Comparison of ENCODE assay signal across 13 cellular contexts in the genomic region with DNA sequence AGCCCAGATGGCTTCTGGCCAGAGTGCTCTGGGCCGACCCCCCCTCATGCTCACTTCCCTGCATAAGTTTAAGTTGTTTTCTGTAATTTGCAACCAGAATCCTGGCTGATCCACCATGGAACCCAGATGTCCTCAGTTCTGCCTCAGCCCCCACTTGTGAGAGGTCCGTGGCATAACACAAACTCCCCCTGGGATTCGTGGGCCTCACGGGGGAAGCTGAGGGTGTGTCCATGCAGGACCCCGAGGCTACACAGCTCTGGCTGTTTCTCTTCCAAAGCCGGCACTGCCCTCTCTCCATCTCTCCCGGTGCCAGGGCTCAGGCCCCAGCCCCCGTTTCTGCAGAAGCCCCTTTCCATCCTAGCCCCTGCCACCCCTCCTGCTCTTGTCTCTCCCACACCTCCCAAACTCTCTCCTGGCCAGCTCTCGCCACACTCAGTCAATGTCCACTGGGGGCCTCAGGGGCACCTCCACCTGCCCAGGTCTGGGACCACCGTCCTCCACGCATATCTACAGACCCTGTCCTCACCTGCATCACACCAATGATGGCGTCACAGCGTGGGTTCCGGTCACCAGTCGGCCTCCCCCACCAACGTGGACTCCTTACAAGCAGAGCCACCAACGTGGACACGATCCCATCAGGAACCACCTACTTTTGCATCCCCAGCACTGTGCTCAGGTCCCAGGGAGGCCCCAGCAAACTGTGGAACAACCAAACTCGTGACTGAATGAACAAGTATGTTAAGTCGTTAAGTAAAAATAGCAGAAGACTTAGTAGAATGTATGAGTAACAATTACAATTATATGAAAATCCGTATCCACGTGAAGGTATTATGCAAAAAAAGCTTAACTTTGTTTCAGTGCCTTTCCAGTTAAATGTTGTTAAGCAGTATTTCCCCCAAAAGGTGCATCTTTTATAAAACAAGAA. TPM values are rescaled to one million over a fixed set of nuclear protein-coding genes. Genes with fewer than 3 reads are reported as not detected.
A peak's percentile ranks its signal among the peaks of the same experiment; 100 is the strongest.
DNase-seq lines count a peak whose midpoint lies in the region; ATAC-seq and TF ChIP-seq lines count a peak whose summit lies in the region.
"Had no signal": no experiment of that assay in that cellular context is flagged by ENCODE, and none has a peak within 500 bp of the region (broad histone marks: within the 10 kb centered on the region; RNA-seq: fewer than 3 reads in every experiment).

No MANE protein-coding gene starts in this region.

- H3K36me3 ChIP-seq in GM23248 (ENCODE audit: low read depth) (no peaks in the 10 kb centered on the region), mucosa of rectum (ENCODE audit: control insufficient read depth in 2 of 2, insufficient read depth in 2 of 2, low read length in 2 of 2) (no peaks in the 10 kb centered on the region), tibial artery (no peaks in the 10 kb centered on the region)

- CTCF ChIA-PET in activated CD8-positive, alpha-beta T cell treated with anti-CD3 and anti-CD28 coated beads for 36 hours (lab: Charles Lee) = no interaction called here

- H2AFZ ChIP-seq in GM23248 = no peak overlapping the region

- no peaks in the 10 kb centered on the region for H3K9me2 ChIP-seq in GM23248 (ENCODE audit: insufficient read depth)

- no peak for TF ChIP-seq CTCF in epithelial cell of proximal tubule (conservative IDR thresholded peaks at IDR 0.05; ENCODE audit: low read depth, low read length)
- TF ChIP-seq CTCF in tibial artery (IDR thresholded peaks at IDR 0.05) = no peak
- TF ChIP-seq CTCF in activated CD8-positive, alpha-beta T cell treated with anti-CD3 and anti-CD28 coated beads for 36 hours (IDR thresholded peaks at IDR 0.05) = no peak

- H3K4me1 ChIP-seq in GM23248 (ENCODE audit: insufficient read depth) = peaks cover 17% of the 10 kb centered on the region
- H3K4me1 ChIP-seq in mucosa of rectum (ENCODE audit: control insufficient read depth in 2 of 2, insufficient read depth in 2 of 2, low read length in 2 of 2) = peaks cover 13 to 28% of the 10 kb centered on the region in 2 donors
- peaks cover 0 to 43% (median 18%) of the 10 kb centered on the region in 4 donors for H3K4me1 ChIP-seq in tibial artery

- no peak overlapping the region for H3K9ac ChIP-seq in GM23248
- H3K9ac ChIP-seq in mucosa of rectum (ENCODE audit: low read depth in 1 of 2, low read length in 2 of 2) = peak overlapping the region; percentile 78 to 81

- H3K27ac Mint-ChIP-seq in activated CD8-positive, alpha-beta T cell treated with anti-CD3 and anti-CD28 coated beads for 36 hours = no peak overlapping the region
- H3K27ac Mint-ChIP-seq: activated naive CD8-positive, alpha-beta T cell treated with anti-CD3 and anti-CD28 coated beads for 36 hours; effector memory CD8-positive, alpha-beta T cell had no signal

- no peaks in the 10 kb centered on the region for H3K4me1 Mint-ChIP-seq in activated CD8-positive, alpha-beta T cell treated with anti-CD3 and anti-CD28 coated beads for 36 hours (ENCODE audit: low read depth)
- H3K4me1 Mint-ChIP-seq: activated naive CD8-positive, alpha-beta T cell treated with anti-CD3 and anti-CD28 coated beads for 36 hours had no signal

- in situ Hi-C loops in GM23248 (cut with MboI) = no loop called here

- no peaks in the 10 kb centered on the region for H3K27me3 ChIP-seq in GM23248 (replicated peaks; ENCODE audit: insufficient read depth)
- no peaks in the 10 kb centered on the region for H3K27me3 ChIP-seq in mucosa of rectum (ENCODE audit: control insufficient read depth in 2 of 2, insufficient read depth in 2 of 2, low read length in 2 of 2)
- no peaks in the 10 kb centered on the region for H3K27me3 ChIP-seq in tibial artery

- no peak overlapping the region for H3K4me3 ChIP-seq in GM23248
- H3K4me3 ChIP-seq in epithelial cell of proximal tubule (ENCODE audit: low read depth, low read length) = peak overlapping the region; percentile 68
- peak overlapping the region; percentile 55 to 70 for H3K4me3 ChIP-seq in mucosa of rectum (ENCODE audit: low read length in 2 of 2)
- H3K4me3 ChIP-seq in tibial artery = peak overlapping the region; percentile 45 to 46

- H3K9me3 Mint-ChIP-seq in activated CD8-positive, alpha-beta T cell treated with anti-CD3 and anti-CD28 coated beads for 36 hours = no peaks in the 10 kb centered on the region
- H3K9me3 Mint-ChIP-seq: activated naive CD8-positive, alpha-beta T cell treated with anti-CD3 and anti-CD28 coated beads for 36 hours; effector memory CD8-positive, alpha-beta T cell had no signal

- peak; percentile 78 for DNase-seq in GM23248
- DNase-seq in epithelial cell of proximal tubule (ENCODE audit: low read depth) = no peak
- peak in 1 of 2 donors; percentile 66 for DNase-seq in tibial artery
- DNase-seq in NCI-H187 treated with DMSO at 0.1 percent for 48 hours (lab: John Stamatoyannopoulos, UW) = no peak
- no peak for DNase-seq in midbrain (lab: John Stamatoyannopoulos, UW)
- no peak for DNase-seq in activated CD8-positive, alpha-beta T cell treated with anti-CD3 and anti-CD28 coated beads for 36 hours
- DNase-seq: activated naive CD8-positive, alpha-beta T cell treated with anti-CD3 and anti-CD28 coated beads for 36 hours; effector memory CD8-positive, alpha-beta T cell; NCI-H774; stimulated activated CD4-positive, alpha-beta T cell treated with anti-CD3 and anti-CD28 coated beads, Interleukin-4, amount 100 ng/mL, for 24 hours; SW 1271 had no signal

- H3K36me3 Mint-ChIP-seq in activated CD8-positive, alpha-beta T cell treated with anti-CD3 and anti-CD28 coated beads for 36 hours (ENCODE audit: low read depth) = no peaks in the 10 kb centered on the region
- H3K36me3 Mint-ChIP-seq: activated naive CD8-positive, alpha-beta T cell treated with anti-CD3 and anti-CD28 coated beads for 36 hours had no signal

- peaks cover 6% of the 10 kb centered on the region; the same call in 1 of the 2 replicates for H4K20me1 ChIP-seq in GM23248 (ENCODE audit: insufficient read depth)

- H3K79me2 ChIP-seq in GM23248 (ENCODE audit: insufficient read depth) = peaks cover 100% of the 10 kb centered on the region

- no peaks in the 10 kb centered on the region for H3K9me3 ChIP-seq in GM23248 (ENCODE audit: low read depth)
- no peaks in the 10 kb centered on the region for H3K9me3 ChIP-seq in mucosa of rectum (ENCODE audit: control insufficient read depth in 2 of 2, low read length in 2 of 2)
- peaks cover 0 to 1% (median 0%) of the 10 kb centered on the region in 3 donors for H3K9me3 ChIP-seq in tibial artery

- peak overlapping the region; percentile 43 for H3K27ac ChIP-seq in GM23248
- H3K27ac ChIP-seq in mucosa of rectum (ENCODE audit: low read depth in 2 of 2, low read length in 2 of 2) = peak overlapping the region; percentile 96 to 98
- peak overlapping the region; percentile 70 to 78 for H3K27ac ChIP-seq in tibial artery

- POLR2A ChIA-PET in activated CD8-positive, alpha-beta T cell treated with anti-CD3 and anti-CD28 coated beads for 36 hours (lab: Charles Lee) = no interaction called here

- no peak overlapping the region for H3K4me2 ChIP-seq in GM23248 (ENCODE audit: unreplicated experiment)

- ATAC-seq in HG03378 (IDR thresholded peaks at IDR 0.05; ENCODE audit: unreplicated experiment) = no peak
- no peak for ATAC-seq in activated CD8-positive, alpha-beta T cell treated with anti-CD3 and anti-CD28 coated beads for 36 hours
- ATAC-seq: effector memory CD8-positive, alpha-beta T cell had no signal

- 53 to 57% methylated on average over 22 of the region's 22 CpGs for WGBS in GM23248 (ENCODE audit: low coverage in 1 of 2, low lambda C conversion rate in 2 of 2, missing lambda C conversion rate in 2 of 2), 2 experiments

- intact Hi-C loops in tibial artery (cut with DNase I; ENCODE audit: low total_unique reads) = no loop called here
- intact Hi-C loops in activated CD8-positive, alpha-beta T cell treated with anti-CD3 and anti-CD28 coated beads for 36 hours (cut with micrococcal nuclease) = no loop called here

- H3F3A ChIP-seq in GM23248 (ENCODE audit: insufficient read depth) = peaks cover 7% of the 10 kb centered on the region; the same call in 1 of the 2 replicates

- peaks cover 1% of the 10 kb centered on the region for H3K27me3 Mint-ChIP-seq in activated CD8-positive, alpha-beta T cell treated with anti-CD3 and anti-CD28 coated beads for 36 hours

- H3K4me3 Mint-ChIP-seq in activated CD8-positive, alpha-beta T cell treated with anti-CD3 and anti-CD28 coated beads for 36 hours = no peak overlapping the region
- H3K4me3 Mint-ChIP-seq: activated naive CD8-positive, alpha-beta T cell treated with anti-CD3 and anti-CD28 coated beads for 36 hours; effector memory CD8-positive, alpha-beta T cell had no signal

RNA-seq across cellular contexts. Expression of a gene that starts 38.5 kb away (rescaled TPM):
- 10.2 and 12.0 TPM in 2 replicates for total RNA-seq in GM23248 (2014; rRNA removed; shearing (Covaris generic))
- polyA plus RNA-seq in GM23248 (2016; fragmentation: Nextera tagmentation; extraction: Ambion mirVana) = 11.8 and 13.1 TPM in 2 replicates
- 10.1 and 11.4 TPM in 2 replicates for total RNA-seq in epithelial cell of proximal tubule
- total RNA-seq in activated CD8-positive, alpha-beta T cell treated with anti-CD3 and anti-CD28 coated beads for 36 hours = under 1 TPM; 0.85 to 0.95 TPM

Comparison
In these comparisons a context has a peak if more than half of its experiments do, and no peak if none do; other contexts are left out.
1. H3K27ac ChIP-seq: peak in every context shown above with its lines; median percentile 97 in mucosa of rectum; 74 in tibial artery; 43 in GM23248.